1 cellular context compared by ENCODE assay signal in the genomic region with DNA sequence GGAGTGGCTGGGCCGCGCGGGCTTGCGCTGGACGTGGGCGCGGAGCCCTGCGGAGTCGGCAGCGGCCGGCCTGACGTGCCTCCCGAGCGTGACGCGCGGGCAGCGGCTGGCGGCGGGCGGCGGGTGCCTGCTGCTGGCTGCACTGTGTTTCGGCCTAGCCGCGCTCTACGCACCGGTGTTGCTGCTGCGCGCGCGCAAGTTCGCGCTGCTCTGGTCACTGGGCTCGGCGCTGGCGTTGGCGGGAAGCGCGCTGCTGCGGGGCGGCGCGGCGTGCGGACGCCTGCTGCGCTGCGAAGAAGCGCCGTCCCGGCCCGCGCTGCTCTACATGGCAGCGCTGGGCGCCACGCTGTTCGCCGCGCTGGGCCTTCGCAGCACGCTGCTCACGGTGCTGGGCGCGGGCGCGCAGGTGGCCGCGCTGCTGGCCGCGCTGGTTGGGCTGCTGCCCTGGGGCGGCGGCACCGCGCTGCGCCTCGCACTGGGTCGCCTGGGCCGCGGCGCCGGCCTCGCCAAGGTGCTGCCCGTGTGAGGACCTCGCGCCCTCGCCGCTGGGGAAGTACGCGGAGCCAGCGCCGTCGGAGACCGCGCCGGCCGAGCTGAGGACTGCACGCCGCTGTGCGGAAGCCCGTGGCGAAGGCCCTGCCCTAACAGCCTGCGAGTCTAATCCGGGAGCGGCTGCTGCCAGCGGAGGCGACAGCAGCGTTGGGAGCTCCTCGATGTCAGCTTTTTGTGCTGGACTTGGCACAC.
A peak's percentile ranks its signal among the peaks of the same experiment; 100 is the strongest.
TF ChIP-seq lines count a peak whose summit lies in the region.

No MANE protein-coding gene starts in this region.

TF ChIP-seq in WTC11, 78 proteins besides CTCF, POLR2A, EP300 and RAD21 (continued from another document and continues in another):
- TF ChIP-seq, protein P1, sequence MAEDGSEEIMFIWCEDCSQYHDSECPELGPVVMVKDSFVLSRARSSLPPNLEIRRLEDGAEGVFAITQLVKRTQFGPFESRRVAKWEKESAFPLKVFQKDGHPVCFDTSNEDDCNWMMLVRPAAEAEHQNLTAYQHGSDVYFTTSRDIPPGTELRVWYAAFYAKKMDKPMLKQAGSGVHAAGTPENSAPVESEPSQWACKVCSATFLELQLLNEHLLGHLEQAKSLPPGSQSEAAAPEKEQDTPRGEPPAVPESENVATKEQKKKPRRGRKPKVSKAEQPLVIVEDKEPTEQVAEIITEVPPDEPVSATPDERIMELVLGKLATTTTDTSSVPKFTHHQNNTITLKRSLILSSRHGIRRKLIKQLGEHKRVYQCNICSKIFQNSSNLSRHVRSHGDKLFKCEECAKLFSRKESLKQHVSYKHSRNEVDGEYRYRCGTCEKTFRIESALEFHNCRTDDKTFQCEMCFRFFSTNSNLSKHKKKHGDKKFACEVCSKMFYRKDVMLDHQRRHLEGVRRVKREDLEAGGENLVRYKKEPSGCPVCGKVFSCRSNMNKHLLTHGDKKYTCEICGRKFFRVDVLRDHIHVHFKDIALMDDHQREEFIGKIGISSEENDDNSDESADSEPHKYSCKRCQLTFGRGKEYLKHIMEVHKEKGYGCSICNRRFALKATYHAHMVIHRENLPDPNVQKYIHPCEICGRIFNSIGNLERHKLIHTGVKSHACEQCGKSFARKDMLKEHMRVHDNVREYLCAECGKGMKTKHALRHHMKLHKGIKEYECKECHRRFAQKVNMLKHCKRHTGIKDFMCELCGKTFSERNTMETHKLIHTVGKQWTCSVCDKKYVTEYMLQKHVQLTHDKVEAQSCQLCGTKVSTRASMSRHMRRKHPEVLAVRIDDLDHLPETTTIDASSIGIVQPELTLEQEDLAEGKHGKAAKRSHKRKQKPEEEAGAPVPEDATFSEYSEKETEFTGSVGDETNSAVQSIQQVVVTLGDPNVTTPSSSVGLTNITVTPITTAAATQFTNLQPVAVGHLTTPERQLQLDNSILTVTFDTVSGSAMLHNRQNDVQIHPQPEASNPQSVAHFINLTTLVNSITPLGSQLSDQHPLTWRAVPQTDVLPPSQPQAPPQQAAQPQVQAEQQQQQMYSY (CRISPR knock-in tag; IDR thresholded peaks at IDR 0.05): no peak; the same call in 1 of the 2 replicates
- no peak for TF ChIP-seq ZNF396 (CRISPR knock-in tag; IDR thresholded peaks at IDR 0.05; ENCODE audit: borderline replicate concordance)
- no peak for TF ChIP-seq SMAD4 (CRISPR knock-in tag; IDR thresholded peaks at IDR 0.05)
- TF ChIP-seq MXD4 (CRISPR knock-in tag; IDR thresholded peaks at IDR 0.05; ENCODE audit: borderline replicate concordance): no peak
- TF ChIP-seq, protein P2, sequence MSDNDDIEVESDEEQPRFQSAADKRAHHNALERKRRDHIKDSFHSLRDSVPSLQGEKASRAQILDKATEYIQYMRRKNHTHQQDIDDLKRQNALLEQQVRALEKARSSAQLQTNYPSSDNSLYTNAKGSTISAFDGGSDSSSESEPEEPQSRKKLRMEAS (CRISPR knock-in tag; IDR thresholded peaks at IDR 0.05): peak; percentile 80; the same call in 1 of the 2 replicates
- TF ChIP-seq, protein P3, sequence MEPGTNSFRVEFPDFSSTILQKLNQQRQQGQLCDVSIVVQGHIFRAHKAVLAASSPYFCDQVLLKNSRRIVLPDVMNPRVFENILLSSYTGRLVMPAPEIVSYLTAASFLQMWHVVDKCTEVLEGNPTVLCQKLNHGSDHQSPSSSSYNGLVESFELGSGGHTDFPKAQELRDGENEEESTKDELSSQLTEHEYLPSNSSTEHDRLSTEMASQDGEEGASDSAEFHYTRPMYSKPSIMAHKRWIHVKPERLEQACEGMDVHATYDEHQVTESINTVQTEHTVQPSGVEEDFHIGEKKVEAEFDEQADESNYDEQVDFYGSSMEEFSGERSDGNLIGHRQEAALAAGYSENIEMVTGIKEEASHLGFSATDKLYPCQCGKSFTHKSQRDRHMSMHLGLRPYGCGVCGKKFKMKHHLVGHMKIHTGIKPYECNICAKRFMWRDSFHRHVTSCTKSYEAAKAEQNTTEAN (CRISPR knock-in tag; IDR thresholded peaks at IDR 0.05): no peak; the same call in 1 of the 2 replicates
- TF ChIP-seq, protein P4, sequence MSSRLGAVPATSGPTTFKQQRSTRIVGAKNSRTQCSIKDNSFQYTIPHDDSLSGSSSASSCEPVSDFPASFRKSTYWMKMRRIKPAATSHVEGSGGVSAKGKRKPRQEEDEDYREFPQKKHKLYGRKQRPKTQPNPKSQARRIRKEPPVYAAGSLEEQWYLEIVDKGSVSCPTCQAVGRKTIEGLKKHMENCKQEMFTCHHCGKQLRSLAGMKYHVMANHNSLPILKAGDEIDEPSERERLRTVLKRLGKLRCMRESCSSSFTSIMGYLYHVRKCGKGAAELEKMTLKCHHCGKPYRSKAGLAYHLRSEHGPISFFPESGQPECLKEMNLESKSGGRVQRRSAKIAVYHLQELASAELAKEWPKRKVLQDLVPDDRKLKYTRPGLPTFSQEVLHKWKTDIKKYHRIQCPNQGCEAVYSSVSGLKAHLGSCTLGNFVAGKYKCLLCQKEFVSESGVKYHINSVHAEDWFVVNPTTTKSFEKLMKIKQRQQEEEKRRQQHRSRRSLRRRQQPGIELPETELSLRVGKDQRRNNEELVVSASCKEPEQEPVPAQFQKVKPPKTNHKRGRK (CRISPR knock-in tag; IDR thresholded peaks at IDR 0.05; ENCODE audit: borderline replicate concordance): no peak
- peak; percentile 15; the same call in 1 of the 2 replicates for TF ChIP-seq ELF4 (CRISPR knock-in tag; IDR thresholded peaks at IDR 0.05; ENCODE audit: low read depth)
- 0 out of 2 replicates have a peak, but pooled peaks have one; percentile 36 for TF ChIP-seq TEAD1 (CRISPR knock-in tag; IDR thresholded peaks at IDR 0.05)
- peak; percentile 28; the same call in 1 of the 2 replicates for TF ChIP-seq FOXK1 (CRISPR knock-in tag; IDR thresholded peaks at IDR 0.05)
- TF ChIP-seq ATF1 (CRISPR knock-in tag; IDR thresholded peaks at IDR 0.05): 0 out of 2 replicates have a peak, but pooled peaks have one; percentile 62
- TF ChIP-seq, protein P5, sequence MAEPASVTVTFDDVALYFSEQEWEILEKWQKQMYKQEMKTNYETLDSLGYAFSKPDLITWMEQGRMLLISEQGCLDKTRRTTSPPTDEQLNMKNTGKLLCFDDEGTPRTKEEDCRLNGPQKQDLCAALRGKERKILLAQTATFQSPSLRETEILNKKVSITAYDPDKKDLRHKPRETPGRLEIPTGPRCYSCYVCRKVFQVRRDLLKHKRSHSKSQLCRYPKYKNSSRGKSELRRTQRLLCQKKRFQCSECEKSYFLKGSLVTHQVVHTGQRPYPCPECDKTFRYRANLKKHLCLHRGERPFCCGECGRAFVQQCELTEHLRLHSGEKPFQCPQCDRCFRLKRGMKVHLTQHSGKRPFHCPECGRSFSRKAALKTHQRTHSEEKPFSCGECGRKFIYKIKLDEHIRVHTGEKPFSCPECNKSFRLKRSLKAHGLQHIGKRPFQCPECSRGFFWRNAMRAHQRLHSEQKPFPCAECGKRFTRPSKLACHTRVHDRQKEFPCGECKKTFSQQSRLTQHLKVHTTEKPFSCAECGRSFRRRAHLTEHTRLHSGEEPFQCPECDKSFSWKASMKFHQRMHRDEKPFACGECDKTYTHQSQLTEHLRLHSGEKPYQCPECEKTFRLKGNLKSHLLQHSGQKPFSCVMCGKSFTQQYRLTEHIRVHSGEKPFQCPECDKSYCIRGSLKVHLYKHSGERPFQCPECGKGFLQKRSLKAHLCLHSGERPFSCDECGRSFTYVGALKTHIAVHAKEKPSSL (CRISPR knock-in tag; conservative IDR thresholded peaks at IDR 0.05): no peak
- TF ChIP-seq, protein P6, sequence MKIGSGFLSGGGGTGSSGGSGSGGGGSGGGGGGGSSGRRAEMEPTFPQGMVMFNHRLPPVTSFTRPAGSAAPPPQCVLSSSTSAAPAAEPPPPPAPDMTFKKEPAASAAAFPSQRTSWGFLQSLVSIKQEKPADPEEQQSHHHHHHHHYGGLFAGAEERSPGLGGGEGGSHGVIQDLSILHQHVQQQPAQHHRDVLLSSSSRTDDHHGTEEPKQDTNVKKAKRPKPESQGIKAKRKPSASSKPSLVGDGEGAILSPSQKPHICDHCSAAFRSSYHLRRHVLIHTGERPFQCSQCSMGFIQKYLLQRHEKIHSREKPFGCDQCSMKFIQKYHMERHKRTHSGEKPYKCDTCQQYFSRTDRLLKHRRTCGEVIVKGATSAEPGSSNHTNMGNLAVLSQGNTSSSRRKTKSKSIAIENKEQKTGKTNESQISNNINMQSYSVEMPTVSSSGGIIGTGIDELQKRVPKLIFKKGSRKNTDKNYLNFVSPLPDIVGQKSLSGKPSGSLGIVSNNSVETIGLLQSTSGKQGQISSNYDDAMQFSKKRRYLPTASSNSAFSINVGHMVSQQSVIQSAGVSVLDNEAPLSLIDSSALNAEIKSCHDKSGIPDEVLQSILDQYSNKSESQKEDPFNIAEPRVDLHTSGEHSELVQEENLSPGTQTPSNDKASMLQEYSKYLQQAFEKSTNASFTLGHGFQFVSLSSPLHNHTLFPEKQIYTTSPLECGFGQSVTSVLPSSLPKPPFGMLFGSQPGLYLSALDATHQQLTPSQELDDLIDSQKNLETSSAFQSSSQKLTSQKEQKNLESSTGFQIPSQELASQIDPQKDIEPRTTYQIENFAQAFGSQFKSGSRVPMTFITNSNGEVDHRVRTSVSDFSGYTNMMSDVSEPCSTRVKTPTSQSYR (CRISPR knock-in tag; IDR thresholded peaks at IDR 0.05): peak; percentile 81; the same call in 1 of the 2 replicates
- TF ChIP-seq, protein P7, sequence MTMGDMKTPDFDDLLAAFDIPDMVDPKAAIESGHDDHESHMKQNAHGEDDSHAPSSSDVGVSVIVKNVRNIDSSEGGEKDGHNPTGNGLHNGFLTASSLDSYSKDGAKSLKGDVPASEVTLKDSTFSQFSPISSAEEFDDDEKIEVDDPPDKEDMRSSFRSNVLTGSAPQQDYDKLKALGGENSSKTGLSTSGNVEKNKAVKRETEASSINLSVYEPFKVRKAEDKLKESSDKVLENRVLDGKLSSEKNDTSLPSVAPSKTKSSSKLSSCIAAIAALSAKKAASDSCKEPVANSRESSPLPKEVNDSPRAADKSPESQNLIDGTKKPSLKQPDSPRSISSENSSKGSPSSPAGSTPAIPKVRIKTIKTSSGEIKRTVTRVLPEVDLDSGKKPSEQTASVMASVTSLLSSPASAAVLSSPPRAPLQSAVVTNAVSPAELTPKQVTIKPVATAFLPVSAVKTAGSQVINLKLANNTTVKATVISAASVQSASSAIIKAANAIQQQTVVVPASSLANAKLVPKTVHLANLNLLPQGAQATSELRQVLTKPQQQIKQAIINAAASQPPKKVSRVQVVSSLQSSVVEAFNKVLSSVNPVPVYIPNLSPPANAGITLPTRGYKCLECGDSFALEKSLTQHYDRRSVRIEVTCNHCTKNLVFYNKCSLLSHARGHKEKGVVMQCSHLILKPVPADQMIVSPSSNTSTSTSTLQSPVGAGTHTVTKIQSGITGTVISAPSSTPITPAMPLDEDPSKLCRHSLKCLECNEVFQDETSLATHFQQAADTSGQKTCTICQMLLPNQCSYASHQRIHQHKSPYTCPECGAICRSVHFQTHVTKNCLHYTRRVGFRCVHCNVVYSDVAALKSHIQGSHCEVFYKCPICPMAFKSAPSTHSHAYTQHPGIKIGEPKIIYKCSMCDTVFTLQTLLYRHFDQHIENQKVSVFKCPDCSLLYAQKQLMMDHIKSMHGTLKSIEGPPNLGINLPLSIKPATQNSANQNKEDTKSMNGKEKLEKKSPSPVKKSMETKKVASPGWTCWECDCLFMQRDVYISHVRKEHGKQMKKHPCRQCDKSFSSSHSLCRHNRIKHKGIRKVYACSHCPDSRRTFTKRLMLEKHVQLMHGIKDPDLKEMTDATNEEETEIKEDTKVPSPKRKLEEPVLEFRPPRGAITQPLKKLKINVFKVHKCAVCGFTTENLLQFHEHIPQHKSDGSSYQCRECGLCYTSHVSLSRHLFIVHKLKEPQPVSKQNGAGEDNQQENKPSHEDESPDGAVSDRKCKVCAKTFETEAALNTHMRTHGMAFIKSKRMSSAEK (CRISPR knock-in tag; IDR thresholded peaks at IDR 0.05; ENCODE audit: borderline replicate concordance): no peak
- TF ChIP-seq ZNF138 (CRISPR knock-in tag; conservative IDR thresholded peaks at IDR 0.05): no peak
- TF ChIP-seq TCF7 (CRISPR knock-in tag; IDR thresholded peaks at IDR 0.05; ENCODE audit: low read depth): peak; percentile 88; the same call in 1 of the 2 replicates
- no peak; the same call in none of the 2 replicates for TF ChIP-seq ESRRA (CRISPR knock-in tag; IDR thresholded peaks at IDR 0.05; ENCODE audit: borderline replicate concordance)
- TF ChIP-seq, protein P8, sequence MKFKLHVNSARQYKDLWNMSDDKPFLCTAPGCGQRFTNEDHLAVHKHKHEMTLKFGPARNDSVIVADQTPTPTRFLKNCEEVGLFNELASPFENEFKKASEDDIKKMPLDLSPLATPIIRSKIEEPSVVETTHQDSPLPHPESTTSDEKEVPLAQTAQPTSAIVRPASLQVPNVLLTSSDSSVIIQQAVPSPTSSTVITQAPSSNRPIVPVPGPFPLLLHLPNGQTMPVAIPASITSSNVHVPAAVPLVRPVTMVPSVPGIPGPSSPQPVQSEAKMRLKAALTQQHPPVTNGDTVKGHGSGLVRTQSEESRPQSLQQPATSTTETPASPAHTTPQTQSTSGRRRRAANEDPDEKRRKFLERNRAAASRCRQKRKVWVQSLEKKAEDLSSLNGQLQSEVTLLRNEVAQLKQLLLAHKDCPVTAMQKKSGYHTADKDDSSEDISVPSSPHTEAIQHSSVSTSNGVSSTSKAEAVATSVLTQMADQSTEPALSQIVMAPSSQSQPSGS (CRISPR knock-in tag; IDR thresholded peaks at IDR 0.05; ENCODE audit: borderline replicate concordance, low read depth): no peak
- TF ChIP-seq JUN (CRISPR knock-in tag; IDR thresholded peaks at IDR 0.05): no peak; the same call in 1 of the 2 replicates
- TF ChIP-seq, protein P9, sequence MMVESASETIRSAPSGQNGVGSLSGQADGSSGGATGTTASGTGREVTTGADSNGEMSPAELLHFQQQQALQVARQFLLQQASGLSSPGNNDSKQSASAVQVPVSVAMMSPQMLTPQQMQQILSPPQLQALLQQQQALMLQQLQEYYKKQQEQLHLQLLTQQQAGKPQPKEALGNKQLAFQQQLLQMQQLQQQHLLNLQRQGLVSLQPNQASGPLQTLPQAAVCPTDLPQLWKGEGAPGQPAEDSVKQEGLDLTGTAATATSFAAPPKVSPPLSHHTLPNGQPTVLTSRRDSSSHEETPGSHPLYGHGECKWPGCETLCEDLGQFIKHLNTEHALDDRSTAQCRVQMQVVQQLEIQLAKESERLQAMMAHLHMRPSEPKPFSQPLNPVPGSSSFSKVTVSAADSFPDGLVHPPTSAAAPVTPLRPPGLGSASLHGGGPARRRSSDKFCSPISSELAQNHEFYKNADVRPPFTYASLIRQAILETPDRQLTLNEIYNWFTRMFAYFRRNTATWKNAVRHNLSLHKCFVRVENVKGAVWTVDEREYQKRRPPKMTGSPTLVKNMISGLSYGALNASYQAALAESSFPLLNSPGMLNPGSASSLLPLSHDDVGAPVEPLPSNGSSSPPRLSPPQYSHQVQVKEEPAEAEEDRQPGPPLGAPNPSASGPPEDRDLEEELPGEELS (CRISPR knock-in tag; IDR thresholded peaks at IDR 0.05): no peak; the same call in none of the 2 replicates
- peak; percentile 83; the same call in 1 of the 2 replicates for TF ChIP-seq NFE2L1 (CRISPR knock-in tag; IDR thresholded peaks at IDR 0.05)
- TF ChIP-seq, protein P10, sequence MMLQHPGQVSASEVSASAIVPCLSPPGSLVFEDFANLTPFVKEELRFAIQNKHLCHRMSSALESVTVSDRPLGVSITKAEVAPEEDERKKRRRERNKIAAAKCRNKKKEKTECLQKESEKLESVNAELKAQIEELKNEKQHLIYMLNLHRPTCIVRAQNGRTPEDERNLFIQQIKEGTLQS (CRISPR knock-in tag; conservative IDR thresholded peaks at IDR 0.05): peak; percentile 24; the same call in 1 of the 2 replicates
- 0 out of 2 replicates have a peak, but pooled peaks have one; percentile 75 for TF ChIP-seq ZNF219 (CRISPR knock-in tag; IDR thresholded peaks at IDR 0.05; ENCODE audit: borderline replicate concordance)
